2 cellular contexts compared by ENCODE assay signal in the genomic region with DNA sequence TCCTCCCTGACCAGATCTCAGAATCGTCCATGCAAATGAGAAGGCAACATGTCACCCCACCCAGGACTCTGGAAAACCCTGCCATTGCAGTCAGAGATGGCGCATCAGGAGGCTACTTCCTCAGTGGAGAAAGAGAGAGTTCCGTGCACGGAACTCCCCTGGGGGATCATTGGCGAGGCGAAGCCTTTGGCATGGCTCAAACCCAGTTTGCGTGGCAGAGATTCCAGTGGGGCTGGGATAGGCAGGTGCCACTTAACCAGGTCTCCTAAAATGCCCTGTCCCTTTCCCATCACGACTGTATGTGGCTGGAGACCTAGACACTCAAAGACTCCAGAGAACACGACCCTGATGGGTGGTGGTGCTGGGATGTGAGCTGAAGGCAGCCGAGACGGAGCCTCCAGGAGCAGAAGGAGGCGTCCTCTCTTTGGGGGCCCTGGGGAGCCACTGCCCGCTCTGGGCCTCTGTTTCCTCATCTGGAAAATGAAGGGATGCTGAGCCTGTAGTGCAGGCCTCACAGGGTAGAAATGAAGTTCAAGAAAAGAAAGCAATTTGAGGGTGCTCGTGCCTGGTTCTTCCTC.
TF ChIP-seq lines count a peak whose summit lies in the region.

No MANE protein-coding gene starts in this region.

TF ChIP-seq in liver, 16 proteins besides CTCF, POLR2A, EP300 and RAD21:
- no peak for TF ChIP-seq GABPA (IDR thresholded peaks at IDR 0.05 in 1 of 2, conservative IDR thresholded peaks at IDR 0.05 in 1 of 2)
- no peak for TF ChIP-seq YY1 (IDR thresholded peaks at IDR 0.05)
- no peak for TF ChIP-seq RXRA (IDR thresholded peaks at IDR 0.05)
- no peak for TF ChIP-seq EGR1 (IDR thresholded peaks at IDR 0.05; ENCODE audit: low read depth in 2 of 2)
- TF ChIP-seq, protein P1, sequence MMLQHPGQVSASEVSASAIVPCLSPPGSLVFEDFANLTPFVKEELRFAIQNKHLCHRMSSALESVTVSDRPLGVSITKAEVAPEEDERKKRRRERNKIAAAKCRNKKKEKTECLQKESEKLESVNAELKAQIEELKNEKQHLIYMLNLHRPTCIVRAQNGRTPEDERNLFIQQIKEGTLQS (IDR thresholded peaks at IDR 0.05), result no peak
- no peak for TF ChIP-seq FOXA1 (IDR thresholded peaks at IDR 0.05)
- no peak for TF ChIP-seq HNF4A (conservative IDR thresholded peaks at IDR 0.05)
- TF ChIP-seq, protein P2, sequence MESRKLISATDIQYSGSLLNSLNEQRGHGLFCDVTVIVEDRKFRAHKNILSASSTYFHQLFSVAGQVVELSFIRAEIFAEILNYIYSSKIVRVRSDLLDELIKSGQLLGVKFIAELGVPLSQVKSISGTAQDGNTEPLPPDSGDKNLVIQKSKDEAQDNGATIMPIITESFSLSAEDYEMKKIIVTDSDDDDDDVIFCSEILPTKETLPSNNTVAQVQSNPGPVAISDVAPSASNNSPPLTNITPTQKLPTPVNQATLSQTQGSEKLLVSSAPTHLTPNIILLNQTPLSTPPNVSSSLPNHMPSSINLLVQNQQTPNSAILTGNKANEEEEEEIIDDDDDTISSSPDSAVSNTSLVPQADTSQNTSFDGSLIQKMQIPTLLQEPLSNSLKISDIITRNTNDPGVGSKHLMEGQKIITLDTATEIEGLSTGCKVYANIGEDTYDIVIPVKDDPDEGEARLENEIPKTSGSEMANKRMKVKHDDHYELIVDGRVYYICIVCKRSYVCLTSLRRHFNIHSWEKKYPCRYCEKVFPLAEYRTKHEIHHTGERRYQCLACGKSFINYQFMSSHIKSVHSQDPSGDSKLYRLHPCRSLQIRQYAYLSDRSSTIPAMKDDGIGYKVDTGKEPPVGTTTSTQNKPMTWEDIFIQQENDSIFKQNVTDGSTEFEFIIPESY (IDR thresholded peaks at IDR 0.05), result no peak
- no peak for TF ChIP-seq FOXA2 (IDR thresholded peaks at IDR 0.05)
- TF ChIP-seq, protein P3, sequence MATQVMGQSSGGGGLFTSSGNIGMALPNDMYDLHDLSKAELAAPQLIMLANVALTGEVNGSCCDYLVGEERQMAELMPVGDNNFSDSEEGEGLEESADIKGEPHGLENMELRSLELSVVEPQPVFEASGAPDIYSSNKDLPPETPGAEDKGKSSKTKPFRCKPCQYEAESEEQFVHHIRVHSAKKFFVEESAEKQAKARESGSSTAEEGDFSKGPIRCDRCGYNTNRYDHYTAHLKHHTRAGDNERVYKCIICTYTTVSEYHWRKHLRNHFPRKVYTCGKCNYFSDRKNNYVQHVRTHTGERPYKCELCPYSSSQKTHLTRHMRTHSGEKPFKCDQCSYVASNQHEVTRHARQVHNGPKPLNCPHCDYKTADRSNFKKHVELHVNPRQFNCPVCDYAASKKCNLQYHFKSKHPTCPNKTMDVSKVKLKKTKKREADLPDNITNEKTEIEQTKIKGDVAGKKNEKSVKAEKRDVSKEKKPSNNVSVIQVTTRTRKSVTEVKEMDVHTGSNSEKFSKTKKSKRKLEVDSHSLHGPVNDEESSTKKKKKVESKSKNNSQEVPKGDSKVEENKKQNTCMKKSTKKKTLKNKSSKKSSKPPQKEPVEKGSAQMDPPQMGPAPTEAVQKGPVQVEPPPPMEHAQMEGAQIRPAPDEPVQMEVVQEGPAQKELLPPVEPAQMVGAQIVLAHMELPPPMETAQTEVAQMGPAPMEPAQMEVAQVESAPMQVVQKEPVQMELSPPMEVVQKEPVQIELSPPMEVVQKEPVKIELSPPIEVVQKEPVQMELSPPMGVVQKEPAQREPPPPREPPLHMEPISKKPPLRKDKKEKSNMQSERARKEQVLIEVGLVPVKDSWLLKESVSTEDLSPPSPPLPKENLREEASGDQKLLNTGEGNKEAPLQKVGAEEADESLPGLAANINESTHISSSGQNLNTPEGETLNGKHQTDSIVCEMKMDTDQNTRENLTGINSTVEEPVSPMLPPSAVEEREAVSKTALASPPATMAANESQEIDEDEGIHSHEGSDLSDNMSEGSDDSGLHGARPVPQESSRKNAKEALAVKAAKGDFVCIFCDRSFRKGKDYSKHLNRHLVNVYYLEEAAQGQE (IDR thresholded peaks at IDR 0.05), result no peak
- TF ChIP-seq HNF4G (IDR thresholded peaks at IDR 0.05), result no peak
- TF ChIP-seq JUND (IDR thresholded peaks at IDR 0.05), result no peak
- no peak for TF ChIP-seq TAF1 (conservative IDR thresholded peaks at IDR 0.05)
- no peak for TF ChIP-seq NR2F2 (IDR thresholded peaks at IDR 0.05)
- TF ChIP-seq, protein P4, sequence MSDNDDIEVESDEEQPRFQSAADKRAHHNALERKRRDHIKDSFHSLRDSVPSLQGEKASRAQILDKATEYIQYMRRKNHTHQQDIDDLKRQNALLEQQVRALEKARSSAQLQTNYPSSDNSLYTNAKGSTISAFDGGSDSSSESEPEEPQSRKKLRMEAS (IDR thresholded peaks at IDR 0.05), result no peak
- TF ChIP-seq SP1 (IDR thresholded peaks at IDR 0.05), result no peak

TF ChIP-seq in HepG2, 621 proteins besides CTCF, POLR2A, EP300 and RAD21:
- TF ChIP-seq, protein P5, sequence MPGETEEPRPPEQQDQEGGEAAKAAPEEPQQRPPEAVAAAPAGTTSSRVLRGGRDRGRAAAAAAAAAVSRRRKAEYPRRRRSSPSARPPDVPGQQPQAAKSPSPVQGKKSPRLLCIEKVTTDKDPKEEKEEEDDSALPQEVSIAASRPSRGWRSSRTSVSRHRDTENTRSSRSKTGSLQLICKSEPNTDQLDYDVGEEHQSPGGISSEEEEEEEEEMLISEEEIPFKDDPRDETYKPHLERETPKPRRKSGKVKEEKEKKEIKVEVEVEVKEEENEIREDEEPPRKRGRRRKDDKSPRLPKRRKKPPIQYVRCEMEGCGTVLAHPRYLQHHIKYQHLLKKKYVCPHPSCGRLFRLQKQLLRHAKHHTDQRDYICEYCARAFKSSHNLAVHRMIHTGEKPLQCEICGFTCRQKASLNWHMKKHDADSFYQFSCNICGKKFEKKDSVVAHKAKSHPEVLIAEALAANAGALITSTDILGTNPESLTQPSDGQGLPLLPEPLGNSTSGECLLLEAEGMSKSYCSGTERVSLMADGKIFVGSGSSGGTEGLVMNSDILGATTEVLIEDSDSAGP (CRISPR knock-in tag; IDR thresholded peaks at IDR 0.05; ENCODE audit: borderline replicate concordance), result no peak
- TF ChIP-seq WIZ (CRISPR knock-in tag; IDR thresholded peaks at IDR 0.05) (no peak), MIER3 (CRISPR knock-in tag; IDR thresholded peaks at IDR 0.05; ENCODE audit: borderline replicate concordance) (no peak), RFX3 (CRISPR knock-in tag; IDR thresholded peaks at IDR 0.05) (no peak), HNF4G (IDR thresholded peaks at IDR 0.05; ENCODE audit: borderline replicate concordance, low read depth, low read length) (no peak), HNF4G (CRISPR knock-in tag; IDR thresholded peaks at IDR 0.05; ENCODE audit: borderline replicate concordance, low read depth) (no peak), ZNF674 (CRISPR knock-in tag; IDR thresholded peaks at IDR 0.05; ENCODE audit: low read depth) (no peak), FOSL2 (CRISPR knock-in tag; IDR thresholded peaks at IDR 0.05) (no peak), ERF (CRISPR knock-in tag; IDR thresholded peaks at IDR 0.05) (no peak), TRIM24 (CRISPR knock-in tag; IDR thresholded peaks at IDR 0.05) (no peak), PRMT3 (CRISPR knock-in tag; IDR thresholded peaks at IDR 0.05; ENCODE audit: borderline replicate concordance, low read depth) (no peak), MXD4 (CRISPR knock-in tag; IDR thresholded peaks at IDR 0.05) (no peak), SMAD1 (CRISPR knock-in tag; IDR thresholded peaks at IDR 0.05; ENCODE audit: borderline replicate concordance, low read depth) (no peak), IKZF4 (CRISPR knock-in tag; IDR thresholded peaks at IDR 0.05; ENCODE audit: borderline replicate concordance, low read depth, not compliant biosample characterization) (no peak), NFATC3 (CRISPR knock-in tag; IDR thresholded peaks at IDR 0.05) (no peak), SKI (IDR thresholded peaks at IDR 0.05; ENCODE audit: partially characterized antibody) (no peak), RXRA (CRISPR knock-in tag; IDR thresholded peaks at IDR 0.05) (no peak), DMAP1 (CRISPR knock-in tag; IDR thresholded peaks at IDR 0.05) (no peak)
- TF ChIP-seq, protein P6, sequence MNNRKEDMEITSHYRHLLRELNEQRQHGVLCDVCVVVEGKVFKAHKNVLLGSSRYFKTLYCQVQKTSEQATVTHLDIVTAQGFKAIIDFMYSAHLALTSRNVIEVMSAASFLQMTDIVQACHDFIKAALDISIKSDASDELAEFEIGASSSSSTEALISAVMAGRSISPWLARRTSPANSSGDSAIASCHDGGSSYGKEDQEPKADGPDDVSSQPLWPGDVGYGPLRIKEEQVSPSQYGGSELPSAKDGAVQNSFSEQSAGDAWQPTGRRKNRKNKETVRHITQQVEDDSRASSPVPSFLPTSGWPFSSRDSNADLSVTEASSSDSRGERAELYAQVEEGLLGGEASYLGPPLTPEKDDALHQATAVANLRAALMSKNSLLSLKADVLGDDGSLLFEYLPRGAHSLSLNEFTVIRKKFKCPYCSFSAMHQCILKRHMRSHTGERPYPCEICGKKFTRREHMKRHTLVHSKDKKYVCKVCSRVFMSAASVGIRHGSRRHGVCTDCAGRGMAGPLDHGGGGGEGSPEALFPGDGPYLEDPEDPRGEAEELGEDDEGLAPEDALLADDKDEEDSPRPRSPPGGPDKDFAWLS (CRISPR knock-in tag; IDR thresholded peaks at IDR 0.05; ENCODE audit: borderline replicate concordance), result no peak
- TF ChIP-seq, protein P7, sequence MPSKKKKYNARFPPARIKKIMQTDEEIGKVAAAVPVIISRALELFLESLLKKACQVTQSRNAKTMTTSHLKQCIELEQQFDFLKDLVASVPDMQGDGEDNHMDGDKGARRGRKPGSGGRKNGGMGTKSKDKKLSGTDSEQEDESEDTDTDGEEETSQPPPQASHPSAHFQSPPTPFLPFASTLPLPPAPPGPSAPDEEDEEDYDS (CRISPR knock-in tag; IDR thresholded peaks at IDR 0.05), result no peak
- TF ChIP-seq, protein P8, sequence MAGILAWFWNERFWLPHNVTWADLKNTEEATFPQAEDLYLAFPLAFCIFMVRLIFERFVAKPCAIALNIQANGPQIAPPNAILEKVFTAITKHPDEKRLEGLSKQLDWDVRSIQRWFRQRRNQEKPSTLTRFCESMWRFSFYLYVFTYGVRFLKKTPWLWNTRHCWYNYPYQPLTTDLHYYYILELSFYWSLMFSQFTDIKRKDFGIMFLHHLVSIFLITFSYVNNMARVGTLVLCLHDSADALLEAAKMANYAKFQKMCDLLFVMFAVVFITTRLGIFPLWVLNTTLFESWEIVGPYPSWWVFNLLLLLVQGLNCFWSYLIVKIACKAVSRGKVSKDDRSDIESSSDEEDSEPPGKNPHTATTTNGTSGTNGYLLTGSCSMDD (CRISPR knock-in tag; IDR thresholded peaks at IDR 0.05), result no peak
